ENCODE assay signal across 12 cellular contexts in genomic region chr6:6656287-6656686, GRCh38.
DNase-seq lines count a peak whose midpoint lies in the region; TF ChIP-seq lines count a peak whose summit lies in the region.
"Had no signal": no experiment of that assay in that cellular context is flagged by ENCODE, and none has a peak within 500 bp of the region (broad histone marks: within the 10 kb centered on the region; RNA-seq: fewer than 3 reads in every experiment).

No MANE protein-coding gene starts in this region.

- H3K79me1 ChIP-seq in neuronal stem cell (ENCODE audit: low read depth, low read length), result no peaks in the 10 kb centered on the region

- H3K9me3 ChIP-seq in GM23248 (ENCODE audit: low read depth) (no peaks in the 10 kb centered on the region), neuronal stem cell (replicated peaks in 1 of 2; ENCODE audit: control insufficient read depth in 2 of 2, insufficient read depth in 1 of 2, low read depth in 1 of 2, low read length in 2 of 2) (peaks cover 0 to 13% of the 10 kb centered on the region in 2 donors)

- peaks cover 3% of the 10 kb centered on the region for H3K9me3 Mint-ChIP-seq in activated CD4-positive, alpha-beta T cell treated with anti-CD3 and anti-CD28 coated beads, Interleukin-2, amount 10 ng/mL, durations not matched to agents 24 days and 14 days
- H3K9me3 Mint-ChIP-seq in activated naive CD8-positive, alpha-beta T cell treated with anti-CD3 and anti-CD28 coated beads for 36 hours, result peaks cover 9% of the 10 kb centered on the region

- peak overlapping the region; percentile 33; the same call in 1 of the 2 replicates for H2AFZ ChIP-seq in GM23248
- H2AFZ ChIP-seq in neuronal stem cell (ENCODE audit: low read length), result peak overlapping the region; percentile 51

- H3K4me3 ChIP-seq in GM23248 (no peak overlapping the region), neuronal stem cell (ENCODE audit: low read length in 2 of 2) (no peak overlapping the region), lower leg skin (ENCODE audit: low read depth, poor library complexity, severe bottlenecking) (no peak overlapping the region)

- no peak overlapping the region for H4K8ac ChIP-seq in neuronal stem cell (ENCODE audit: low read depth, low read length)

- no peak overlapping the region for H3K4me2 ChIP-seq in GM23248 (ENCODE audit: unreplicated experiment)
- no peak overlapping the region for H3K4me2 ChIP-seq in neuronal stem cell (ENCODE audit: insufficient read depth, low read length, poor library complexity, severe bottlenecking)

- in situ Hi-C loops in GM23248 (cut with MboI), result no loop called here

- H3F3A ChIP-seq in GM23248 (ENCODE audit: insufficient read depth), result no peaks in the 10 kb centered on the region

- H3K14ac ChIP-seq in neuronal stem cell (ENCODE audit: low read length), result no peak overlapping the region

- H3K23ac ChIP-seq in neuronal stem cell (ENCODE audit: low read depth, low read length, poor library complexity), result no peak overlapping the region

- H3K27ac ChIP-seq in GM23248 (no peak overlapping the region), neuronal stem cell (replicated peaks; ENCODE audit: low read length) (no peak overlapping the region)

- H3K18ac ChIP-seq in neuronal stem cell (ENCODE audit: low read length), result no peak overlapping the region

- H3K36me3 ChIP-seq in GM23248 (ENCODE audit: low read depth) (no peaks in the 10 kb centered on the region), neuronal stem cell (replicated peaks in 1 of 2; ENCODE audit: control insufficient read depth in 2 of 2, insufficient read depth in 2 of 2, low read length in 2 of 2) (no peaks in the 10 kb centered on the region)

- no peak overlapping the region for H2BK120ac ChIP-seq in neuronal stem cell (ENCODE audit: low read depth, low read length)

- no peak overlapping the region for H3K9ac ChIP-seq in GM23248
- H3K9ac ChIP-seq in neuronal stem cell (ENCODE audit: low read depth, low read length, poor library complexity), result no peak overlapping the region

- H3K4me3 Mint-ChIP-seq in activated CD4-positive, alpha-beta T cell treated with anti-CD3 and anti-CD28 coated beads, Interleukin-2, amount 10 ng/mL, durations not matched to agents 24 days and 14 days, result peak overlapping the region; percentile 73
- no peak overlapping the region for H3K4me3 Mint-ChIP-seq in activated naive CD8-positive, alpha-beta T cell treated with anti-CD3 and anti-CD28 coated beads for 36 hours

- H4K20me1 ChIP-seq in GM23248 (ENCODE audit: insufficient read depth), result no peaks in the 10 kb centered on the region

- no peaks in the 10 kb centered on the region for H3K27me3 Mint-ChIP-seq in activated CD4-positive, alpha-beta T cell treated with anti-CD3 and anti-CD28 coated beads, Interleukin-2, amount 10 ng/mL, durations not matched to agents 24 days and 14 days
- no peaks in the 10 kb centered on the region for H3K27me3 Mint-ChIP-seq in activated naive CD8-positive, alpha-beta T cell treated with anti-CD3 and anti-CD28 coated beads for 36 hours

- intact Hi-C loops in activated CD4-positive, alpha-beta T cell treated with anti-CD3 and anti-CD28 coated beads, Interleukin-2, amount 10 ng/mL, durations not matched to agents 24 days and 14 days (cut with micrococcal nuclease), result loop anchor here (1.0 to 5.0 kb wide), 4 partner anchors 29 to 262 kb away; no protein-coding TSS in a partner anchor
- intact Hi-C loops in lower leg skin (cut with DNase I; ENCODE audit: low total_unique reads), result no loop called here

- 5 to 6% methylated on average over 3 of the region's 3 CpGs for WGBS in GM23248 (ENCODE audit: low coverage in 1 of 2, low lambda C conversion rate in 2 of 2, missing lambda C conversion rate in 2 of 2), 2 experiments
- WGBS in neuronal stem cell (ENCODE audit: extremely low coverage in 2 of 2, insufficient read length in 2 of 2, insufficient replicate concordance in 1 of 2), 2 donors, result no CpG with 5 or more reads among the region's 3 CpGs
- 36 to 59% methylated on average over 3 of the region's 3 CpGs for WGBS in lower leg skin, 2 donors

- no peak for TF ChIP-seq POLR2A in lower leg skin (IDR thresholded peaks at IDR 0.05)

- no peak overlapping the region for H2BK15ac ChIP-seq in neuronal stem cell (ENCODE audit: low read length)

- peaks cover 87% of the 10 kb centered on the region for H3K4me1 Mint-ChIP-seq in activated CD4-positive, alpha-beta T cell treated with anti-CD3 and anti-CD28 coated beads, Interleukin-2, amount 10 ng/mL, durations not matched to agents 24 days and 14 days
- H3K4me1 Mint-ChIP-seq in activated naive CD8-positive, alpha-beta T cell treated with anti-CD3 and anti-CD28 coated beads for 36 hours, result peaks cover 82% of the 10 kb centered on the region

- TF ChIP-seq CTCF in lower leg skin (IDR thresholded peaks at IDR 0.05), result no peak

- H3K4ac ChIP-seq in neuronal stem cell (ENCODE audit: low read length), result no peak overlapping the region

- POLR2A ChIA-PET in HEK293T (lab: Yijun Ruan, JAX), result no interaction called here

- H3K27ac Mint-ChIP-seq in activated CD4-positive, alpha-beta T cell treated with anti-CD3 and anti-CD28 coated beads, Interleukin-2, amount 10 ng/mL, durations not matched to agents 24 days and 14 days, result peak overlapping the region; percentile 99
- H3K27ac Mint-ChIP-seq in activated naive CD8-positive, alpha-beta T cell treated with anti-CD3 and anti-CD28 coated beads for 36 hours, result peak overlapping the region; percentile 97

- H2BK5ac ChIP-seq in neuronal stem cell (ENCODE audit: low read length), result no peak overlapping the region

- no peak overlapping the region for H2BK12ac ChIP-seq in neuronal stem cell (ENCODE audit: low read length)

- DNase-seq in activated CD4-positive, alpha-beta T cell treated with anti-CD3 and anti-CD28 coated beads, Interleukin-2, amount 10 ng/mL, durations not matched to agents 24 days and 14 days, result peak; percentile 79
- DNase-seq in activated CD4-positive, alpha-beta T cell treated with anti-CD3 and anti-CD28 coated beads, Interleukin-2, amount 50 U/mL, for 1 hour, result no peak
- DNase-seq in GM23248 (no peak), neuronal stem cell (ENCODE audit: low spot score) (no peak), hepatic stellate cell (ENCODE audit: low spot score) (no peak), HEK293T (ENCODE audit: extremely low spot score) (no peak), lower leg skin (ENCODE audit: low spot score in 2 of 2) (no peak)
- peak; percentile 22 for DNase-seq in activated naive CD8-positive, alpha-beta T cell treated with anti-CD3 and anti-CD28 coated beads for 36 hours
- DNase-seq: GF-D8, kidney, NCI-H1930, NCI-H526 had no signal

- H3K4me1 ChIP-seq in GM23248 (ENCODE audit: insufficient read depth), result no peaks in the 10 kb centered on the region
- H3K4me1 ChIP-seq in neuronal stem cell (ENCODE audit: control insufficient read depth in 2 of 2, insufficient read depth in 1 of 2, low read depth in 1 of 2, low read length in 2 of 2), result peaks cover 4 to 14% of the 10 kb centered on the region in 2 donors

- H3K79me2 ChIP-seq in GM23248 (ENCODE audit: insufficient read depth), result no peaks in the 10 kb centered on the region

- no peaks in the 10 kb centered on the region for H3K27me3 ChIP-seq in GM23248 (replicated peaks; ENCODE audit: insufficient read depth)
- H3K27me3 ChIP-seq in neuronal stem cell (ENCODE audit: control insufficient read depth in 3 of 3, insufficient read depth in 3 of 3, low read depth in 1 of 3, low read length in 3 of 3), result no peaks in the 10 kb centered on the region

- H3K9me2 ChIP-seq in GM23248 (ENCODE audit: insufficient read depth), result no peaks in the 10 kb centered on the region

- H4K91ac ChIP-seq in neuronal stem cell (ENCODE audit: low read depth, low read length, poor library complexity), result no peak overlapping the region

- no peak overlapping the region for H2AK5ac ChIP-seq in neuronal stem cell (ENCODE audit: low read depth, low read length)

- CTCF ChIA-PET in HEK293T (lab: Yijun Ruan, JAX), result no interaction called here

- H3K36me3 Mint-ChIP-seq in activated CD4-positive, alpha-beta T cell treated with anti-CD3 and anti-CD28 coated beads, Interleukin-2, amount 10 ng/mL, durations not matched to agents 24 days and 14 days (ENCODE audit: low read depth), result peaks cover 10% of the 10 kb centered on the region
- H3K36me3 Mint-ChIP-seq in activated naive CD8-positive, alpha-beta T cell treated with anti-CD3 and anti-CD28 coated beads for 36 hours, result peaks cover 30% of the 10 kb centered on the region

TF ChIP-seq in HEK293T, 16 proteins besides CTCF, POLR2A, EP300 and RAD21:
- TF ChIP-seq BHLHE40 (IDR thresholded peaks at IDR 0.05; ENCODE audit: borderline replicate concordance) (no peak), NFRKB (IDR thresholded peaks at IDR 0.05) (no peak), ELF4 (IDR thresholded peaks at IDR 0.05) (no peak), SUZ12 (IDR thresholded peaks at IDR 0.05) (no peak), TARDBP (IDR thresholded peaks at IDR 0.05) (no peak), CTBP1 (IDR thresholded peaks at IDR 0.05; ENCODE audit: borderline replicate concordance) (no peak), L3MBTL2 (conservative IDR thresholded peaks at IDR 0.05) (no peak), FOXK2 (IDR thresholded peaks at IDR 0.05) (no peak)

Comparison
In these comparisons a context has a peak if more than half of its experiments do, and no peak if none do; other contexts are left out.
1. DNase-seq: peak in activated CD4-positive, alpha-beta T cell treated with anti-CD3 and anti-CD28 coated beads, Interleukin-2, amount 10 ng/mL, durations not matched to agents 24 days and 14 days (single experiment) and activated naive CD8-positive, alpha-beta T cell treated with anti-CD3 and anti-CD28 coated beads for 36 hours (single experiment); none in activated CD4-positive, alpha-beta T cell treated with anti-CD3 and anti-CD28 coated beads, Interleukin-2, amount 50 U/mL, for 1 hour (single experiment), GM23248 (single experiment), neuronal stem cell (single experiment), hepatic stellate cell (single experiment), HEK293T (single experiment) and lower leg skin (0 of 2).